Comparison of ENCODE assay signal across 20 cellular contexts in the genomic region with DNA sequence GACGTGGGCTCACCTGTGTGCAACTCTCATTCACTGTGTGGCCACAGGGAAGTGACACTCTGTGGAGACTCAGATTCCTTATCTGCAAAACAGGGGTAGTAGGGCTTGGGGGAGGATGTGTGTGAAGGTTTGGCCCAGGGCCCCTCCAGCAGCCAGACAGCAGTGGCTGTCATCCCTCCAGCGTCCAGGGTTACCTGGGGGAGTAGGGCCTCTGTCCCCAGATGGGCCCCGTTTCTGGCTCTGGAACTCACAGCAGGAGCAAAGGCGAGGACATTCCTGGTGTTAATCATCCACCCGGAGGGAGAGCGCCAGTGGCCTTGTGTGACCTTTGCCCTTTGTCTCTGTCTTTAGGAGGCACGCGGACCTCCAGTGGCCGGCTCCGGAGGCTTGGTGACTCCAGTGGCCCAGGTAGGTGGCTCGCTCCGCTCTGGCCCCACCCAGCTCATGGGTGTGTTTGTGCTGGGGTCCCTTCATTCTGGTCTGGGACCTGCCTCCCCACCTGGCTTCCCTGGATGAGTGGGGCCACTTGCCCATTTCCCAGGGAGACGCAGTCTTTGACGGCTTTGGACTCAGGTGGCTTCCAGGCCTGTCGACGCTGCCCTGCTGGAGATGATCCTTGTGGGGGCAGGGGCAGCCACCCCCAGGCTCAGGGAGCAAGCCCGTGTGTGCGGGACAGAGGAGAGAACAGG.
A peak's percentile ranks its signal among the peaks of the same experiment; 100 is the strongest.
DNase-seq lines count a peak whose midpoint lies in the region; ATAC-seq, FAIRE-seq and TF ChIP-seq lines count a peak whose summit lies in the region.
"Had no signal": no experiment of that assay in that cellular context is flagged by ENCODE, and none has a peak within 500 bp of the region (broad histone marks: within the 10 kb centered on the region; RNA-seq: fewer than 3 reads in every experiment).

No MANE protein-coding gene starts in this region.

- BruUV-seq in HCT116 (replicated peaks; lab: Mats Ljungman, UMichigan) = no TSS peak

- TF ChIP-seq CTCF in HCT116 (IDR thresholded peaks at IDR 0.05 in 2 of 3, conservative IDR thresholded peaks at IDR 0.05 in 1 of 3; ENCODE audit: borderline replicate concordance in 1 of 3, insufficient read depth in 1 of 3, low read depth in 2 of 3, low read length in 2 of 3) (no peak), astrocyte (IDR thresholded peaks at IDR 0.05; ENCODE audit: insufficient read depth, low read depth, low read length) (no peak), psoas muscle (IDR thresholded peaks at IDR 0.05) (no peak), foreskin fibroblast (IDR thresholded peaks at IDR 0.05; ENCODE audit: low read depth, low read length) (no peak)

- H3K27me3 ChIP-seq in HCT116 (ENCODE audit: insufficient read depth, low read length) (no peaks in the 10 kb centered on the region), astrocyte (ENCODE audit: insufficient read depth, low read length) (no peaks in the 10 kb centered on the region), psoas muscle (ENCODE audit: insufficient read depth in 3 of 3, low read length in 2 of 3) (no peaks in the 10 kb centered on the region)
- H3K27me3 ChIP-seq: heart right ventricle, SJCRH30 had no signal

- peaks cover 8% of the 10 kb centered on the region for H3K27me3 Mint-ChIP-seq in astrocyte (ENCODE audit: low read depth, unreplicated experiment)
- H3K27me3 Mint-ChIP-seq in effector memory CD8-positive, alpha-beta T cell = peaks cover 19 to 28% of the 10 kb centered on the region in 2 donors
- H3K27me3 Mint-ChIP-seq: activated T-helper 17 cell treated with anti-CD3 and anti-CD28 coated beads, Interleukin-2, amount 50 U/mL, for 72 hours had no signal

- peak overlapping the region; percentile 16 for H3K4me3 Mint-ChIP-seq in astrocyte (ENCODE audit: unreplicated experiment)
- no peak overlapping the region for H3K4me3 Mint-ChIP-seq in effector memory CD8-positive, alpha-beta T cell
- H3K4me3 Mint-ChIP-seq: activated T-helper 17 cell treated with anti-CD3 and anti-CD28 coated beads, Interleukin-2, amount 50 U/mL, for 72 hours had no signal

- H3K9ac ChIP-seq in HCT116 (ENCODE audit: low read length) = peak overlapping the region; percentile 36
- H3K9ac ChIP-seq in astrocyte (ENCODE audit: low read length) = no peak overlapping the region

- intact Hi-C loops in HCT116 (cut with micrococcal nuclease) = no loop called here
- intact Hi-C loops in psoas muscle (cut with DNase I) = no loop called here

- CTCF ChIA-PET in HCT116 (lab: Charles Lee) = no interaction called here

- H3K36me3 Mint-ChIP-seq in astrocyte (ENCODE audit: low read depth, unreplicated experiment) = no peaks in the 10 kb centered on the region
- H3K36me3 Mint-ChIP-seq in effector memory CD8-positive, alpha-beta T cell (ENCODE audit: insufficient read depth) = no peaks in the 10 kb centered on the region

- no peak for TF ChIP-seq RAD21 in HCT116 (IDR thresholded peaks at IDR 0.05; ENCODE audit: low read depth)

- POLR2A ChIA-PET in HCT116 (lab: Charles Lee) = no interaction called here

- DNase-seq in HCT116 (ENCODE audit: low read depth, low spot score) = no peak
- no peak for DNase-seq in astrocyte (ENCODE audit: low read depth)
- DNase-seq in left lobe of liver (ENCODE audit: low spot score) = peak; percentile 93
- DNase-seq in psoas muscle = no peak
- no peak for DNase-seq in foreskin fibroblast
- DNase-seq in effector memory CD8-positive, alpha-beta T cell = no peak
- DNase-seq in ecto neural progenitor cell (ENCODE audit: low spot score) = no peak
- no peak for DNase-seq in 8988T
- DNase-seq: activated CD4-positive, CD25-positive, alpha-beta regulatory T cell; central memory CD4-positive, alpha-beta T cell; effector CD8-positive, alpha-beta T cell; heart right ventricle; NCI-H1105; NCI-H2107; NCI-H524; SJCRH30 had no signal

- H3K9me3 ChIP-seq in HCT116 (ENCODE audit: control insufficient read depth in 1 of 2, insufficient read depth in 1 of 2, low read depth in 1 of 2, low read length in 2 of 2) (no peaks in the 10 kb centered on the region), astrocyte (ENCODE audit: insufficient read depth, low read depth, low read length) (no peaks in the 10 kb centered on the region), psoas muscle (no peaks in the 10 kb centered on the region)
- H3K9me3 ChIP-seq: heart right ventricle, SJCRH30 had no signal

- H3K27ac Mint-ChIP-seq in astrocyte (ENCODE audit: unreplicated experiment) = no peak overlapping the region
- H3K27ac Mint-ChIP-seq in effector memory CD8-positive, alpha-beta T cell = no peak overlapping the region
- H3K27ac Mint-ChIP-seq: activated T-helper 17 cell treated with anti-CD3 and anti-CD28 coated beads, Interleukin-2, amount 50 U/mL, for 72 hours had no signal

- H3K4me1 ChIP-seq in HCT116 (ENCODE audit: control insufficient read depth in 1 of 2, insufficient read depth in 2 of 2, low read length in 2 of 2) (peaks cover 48 to 70% of the 10 kb centered on the region in 2 experiments), astrocyte (ENCODE audit: insufficient read depth, low read length) (peaks cover 44% of the 10 kb centered on the region), psoas muscle (peaks cover 26% of the 10 kb centered on the region)

- H3K79me2 ChIP-seq in HCT116 (ENCODE audit: insufficient read depth, low read length) = peaks cover 88% of the 10 kb centered on the region
- peaks cover 7% of the 10 kb centered on the region for H3K79me2 ChIP-seq in astrocyte (ENCODE audit: insufficient read depth, low read length)

- H3K9me2 ChIP-seq in HCT116 (ENCODE audit: insufficient read depth) = no peaks in the 10 kb centered on the region

- H3K4me1 Mint-ChIP-seq in astrocyte (ENCODE audit: low read depth, unreplicated experiment) = peaks cover 23% of the 10 kb centered on the region
- H3K4me1 Mint-ChIP-seq in effector memory CD8-positive, alpha-beta T cell (ENCODE audit: low read depth in 2 of 2) = peaks cover 4 to 7% of the 10 kb centered on the region in 2 donors
- H3K4me1 Mint-ChIP-seq: activated T-helper 17 cell treated with anti-CD3 and anti-CD28 coated beads, Interleukin-2, amount 50 U/mL, for 72 hours had no signal

- no peak for FAIRE-seq in astrocyte (lab: Jason Lieb, UNC)
- FAIRE-seq: H54, islet of Langerhans, urothelium cell line had no signal

- H2AFZ ChIP-seq in HCT116 (ENCODE audit: low read depth, low read length, poor library complexity, severe bottlenecking) (no peak overlapping the region), astrocyte (ENCODE audit: low read depth, low read length) (no peak overlapping the region)

- ATAC-seq in HCT116 = peak; percentile 35
- ATAC-seq in left lobe of liver = peak; percentile 85
- peak in 2 of 4 donors; percentile 39 to 44 for ATAC-seq in psoas muscle
- no peak for ATAC-seq in effector memory CD8-positive, alpha-beta T cell (replicated peaks)
- ATAC-seq: activated T-helper 17 cell treated with anti-CD3 and anti-CD28 coated beads, Interleukin-2, amount 50 U/mL, for 72 hours had no signal

- TF ChIP-seq POLR2A in HCT116 (IDR thresholded peaks at IDR 0.05; ENCODE audit: borderline replicate concordance, extremely low read depth, insufficient read depth, insufficient read length) = no peak

- peaks cover 3% of the 10 kb centered on the region; the same call in 1 of the 2 replicates for H4K20me1 ChIP-seq in HCT116 (ENCODE audit: insufficient read depth)
- H4K20me1 ChIP-seq in astrocyte (ENCODE audit: insufficient read depth, low read length) = no peaks in the 10 kb centered on the region

- RAD21 ChIA-PET in HCT116 (lab: Charles Lee; ENCODE audit: low non-redundant PET in 1 of 2, low total read pairs in 2 of 2, uncharacterized antibody in 2 of 2, unreplicated experiment in 2 of 2) = no interaction called here

- WGBS in psoas muscle, 3 donors = 72 to 90% (median 76%) methylated on average over 18 of the region's 18 CpGs

- peak overlapping the region; percentile 30; the same call in 1 of the 2 replicates for H3K27ac ChIP-seq in HCT116 (ENCODE audit: low read depth, low read length)
- H3K27ac ChIP-seq in astrocyte (ENCODE audit: low read depth, low read length) = no peak overlapping the region
- peak overlapping the region; percentile 56 for H3K27ac ChIP-seq in psoas muscle
- H3K27ac ChIP-seq: heart right ventricle, SJCRH30 had no signal

- H3K4me3 ChIP-seq in HCT116 (replicated peaks in 1 of 2; ENCODE audit: low read depth in 1 of 2, low read length in 2 of 2) = no peak overlapping the region
- no peak overlapping the region for H3K4me3 ChIP-seq in astrocyte (ENCODE audit: insufficient read depth, low read depth, low read length)
- H3K4me3 ChIP-seq in psoas muscle = no peak overlapping the region
- no peak overlapping the region for H3K4me3 ChIP-seq in foreskin fibroblast (ENCODE audit: low read depth in 1 of 2, low read length in 2 of 2)
- H3K4me3 ChIP-seq: heart right ventricle, SJCRH30 had no signal

- H3K4me2 ChIP-seq in HCT116 (ENCODE audit: low read length) = peak overlapping the region; percentile 60
- no peak overlapping the region for H3K4me2 ChIP-seq in astrocyte (ENCODE audit: low read length)

- no peaks in the 10 kb centered on the region for H3K9me3 Mint-ChIP-seq in astrocyte (ENCODE audit: unreplicated experiment)
- no peaks in the 10 kb centered on the region for H3K9me3 Mint-ChIP-seq in effector memory CD8-positive, alpha-beta T cell
- H3K9me3 Mint-ChIP-seq: activated T-helper 17 cell treated with anti-CD3 and anti-CD28 coated beads, Interleukin-2, amount 50 U/mL, for 72 hours had no signal

- H3K36me3 ChIP-seq in HCT116 (ENCODE audit: control insufficient read depth in 1 of 2, insufficient read depth in 2 of 2, low read length in 2 of 2) = peaks cover 12 to 31% of the 10 kb centered on the region in 2 experiments; a peak in 2 of 4 replicates
- H3K36me3 ChIP-seq in astrocyte (ENCODE audit: insufficient read depth, low read length) = no peaks in the 10 kb centered on the region
- no peaks in the 10 kb centered on the region for H3K36me3 ChIP-seq in psoas muscle (ENCODE audit: insufficient read depth in 1 of 2, low read depth in 1 of 2)
- H3K36me3 ChIP-seq: heart right ventricle, SJCRH30 had no signal

TF ChIP-seq in HCT116, 20 proteins besides CTCF, POLR2A, EP300 and RAD21 (continues in another document):
- TF ChIP-seq JUND (IDR thresholded peaks at IDR 0.05) (no peak), ELF1 (IDR thresholded peaks at IDR 0.05; ENCODE audit: borderline replicate concordance, low read depth) (no peak)
- TF ChIP-seq, protein P1, sequence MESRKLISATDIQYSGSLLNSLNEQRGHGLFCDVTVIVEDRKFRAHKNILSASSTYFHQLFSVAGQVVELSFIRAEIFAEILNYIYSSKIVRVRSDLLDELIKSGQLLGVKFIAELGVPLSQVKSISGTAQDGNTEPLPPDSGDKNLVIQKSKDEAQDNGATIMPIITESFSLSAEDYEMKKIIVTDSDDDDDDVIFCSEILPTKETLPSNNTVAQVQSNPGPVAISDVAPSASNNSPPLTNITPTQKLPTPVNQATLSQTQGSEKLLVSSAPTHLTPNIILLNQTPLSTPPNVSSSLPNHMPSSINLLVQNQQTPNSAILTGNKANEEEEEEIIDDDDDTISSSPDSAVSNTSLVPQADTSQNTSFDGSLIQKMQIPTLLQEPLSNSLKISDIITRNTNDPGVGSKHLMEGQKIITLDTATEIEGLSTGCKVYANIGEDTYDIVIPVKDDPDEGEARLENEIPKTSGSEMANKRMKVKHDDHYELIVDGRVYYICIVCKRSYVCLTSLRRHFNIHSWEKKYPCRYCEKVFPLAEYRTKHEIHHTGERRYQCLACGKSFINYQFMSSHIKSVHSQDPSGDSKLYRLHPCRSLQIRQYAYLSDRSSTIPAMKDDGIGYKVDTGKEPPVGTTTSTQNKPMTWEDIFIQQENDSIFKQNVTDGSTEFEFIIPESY (IDR thresholded peaks at IDR 0.05; ENCODE audit: extremely low read depth, insufficient replicate concordance, low read length) = no peak
